Comparison of ENCODE assay signal across 17 cellular contexts in the genomic region with DNA sequence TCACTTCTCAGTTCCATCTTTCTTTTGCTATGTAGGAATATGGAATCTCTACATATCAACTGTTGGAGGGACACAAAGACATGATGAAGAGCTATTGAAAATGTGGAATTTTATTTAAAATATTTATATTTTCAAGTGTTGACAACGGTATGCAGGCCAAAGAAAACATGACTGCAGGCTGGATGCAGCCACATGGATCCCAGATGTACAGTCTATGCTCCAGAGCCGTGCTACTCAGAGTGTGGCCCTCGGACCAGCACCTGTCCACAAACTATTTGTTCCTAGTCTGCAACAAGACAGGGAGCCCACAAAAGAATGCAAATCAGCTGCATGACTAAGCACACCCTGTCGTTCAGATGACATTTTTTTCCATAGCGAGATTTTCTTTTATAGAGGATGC.
"Had no signal": no experiment of that assay in that cellular context is flagged by ENCODE, and none has a peak within 500 bp of the region (broad histone marks: within the 10 kb centered on the region; RNA-seq: fewer than 3 reads in every experiment).

No MANE protein-coding gene starts in this region.

- H3K36me3 ChIP-seq: esophagus muscularis mucosa, gastrocnemius medialis, heart right ventricle had no signal

- H3K9me3 ChIP-seq: esophagus muscularis mucosa, gastrocnemius medialis, heart right ventricle had no signal

- ATAC-seq: effector memory CD8-positive, alpha-beta T cell; gastrocnemius medialis; heart right ventricle; left lobe of liver; naive thymus-derived CD8-positive, alpha-beta T cell; sciatic nerve had no signal

- H3K4me3 ChIP-seq: esophagus muscularis mucosa, gastrocnemius medialis, heart right ventricle had no signal

- FAIRE-seq: small intestine had no signal

- DNase-seq: cortex of kidney; effector memory CD8-positive, alpha-beta T cell; gastrocnemius medialis; heart right ventricle; hypothalamus; islet precursor cell; mammary epithelial cell; naive thymus-derived CD8-positive, alpha-beta T cell; posterior cingulate gyrus; small intestine; stimulated activated CD4-positive, alpha-beta T cell treated with anti-CD3 and anti-CD28 coated beads, Interleukin-12 subunit alpha, Interleukin-12 subunit beta, amount 100 ng/mL, for 4 hours; stimulated activated naive CD4-positive, alpha-beta T cell treated with Interleukin-2 at 50 U/mL for 16 hours; trophoblast cell had no signal

- H3K27ac ChIP-seq: epithelial cell of prostate, esophagus muscularis mucosa, gastrocnemius medialis, heart right ventricle had no signal

- H3K4me1 ChIP-seq: esophagus muscularis mucosa, gastrocnemius medialis, heart right ventricle had no signal

- H3K27me3 ChIP-seq: esophagus muscularis mucosa, gastrocnemius medialis, heart right ventricle had no signal
